21 cellular contexts compared by ENCODE assay signal in the genomic region with DNA sequence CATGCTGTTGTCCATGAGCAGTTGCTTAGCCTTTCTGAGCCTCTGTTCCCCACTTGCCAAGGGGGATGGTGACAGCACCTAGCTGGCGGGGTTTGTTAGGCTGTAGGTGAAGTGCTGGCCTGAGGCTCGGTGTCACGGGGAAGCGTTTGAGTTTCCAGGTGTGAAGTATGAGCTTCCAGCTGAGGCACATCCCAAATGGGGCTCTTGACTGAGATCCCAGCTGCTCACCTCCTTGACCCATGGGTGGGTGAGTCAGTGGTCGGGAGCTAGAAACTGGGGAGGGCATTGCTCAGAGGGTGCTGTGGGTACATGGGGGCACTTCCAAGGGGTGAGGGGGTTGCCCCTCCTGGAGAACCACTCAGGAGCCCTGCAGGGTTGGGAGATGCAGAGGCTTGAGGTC.
"Had no signal": no experiment of that assay in that cellular context is flagged by ENCODE, and none has a peak within 500 bp of the region (broad histone marks: within the 10 kb centered on the region; RNA-seq: fewer than 3 reads in every experiment).

No MANE protein-coding gene starts in this region.

- H3K9me3 Mint-ChIP-seq: effector memory CD8-positive, alpha-beta T cell; immature natural killer cell; nephron; stimulated activated effector memory CD8-positive, alpha-beta T cell treated with anti-CD3 and anti-CD28 coated beads, Interleukin-12 subunit alpha, Interleukin-12 subunit beta, amount 100 ng/mL, for 72 hours had no signal

- H3K4me1 Mint-ChIP-seq: immature natural killer cell; nephron; neural progenitor cell; stimulated activated effector memory CD8-positive, alpha-beta T cell treated with anti-CD3 and anti-CD28 coated beads, Interleukin-12 subunit alpha, Interleukin-12 subunit beta, amount 100 ng/mL, for 72 hours had no signal

- H3K4me3 Mint-ChIP-seq: effector memory CD8-positive, alpha-beta T cell; immature natural killer cell; nephron; stimulated activated effector memory CD8-positive, alpha-beta T cell treated with anti-CD3 and anti-CD28 coated beads, Interleukin-12 subunit alpha, Interleukin-12 subunit beta, amount 100 ng/mL, for 72 hours had no signal

- H3K36me3 ChIP-seq: lower lobe of right lung, neural progenitor cell, right lobe of liver, stomach, thyroid gland, vagina had no signal

- H3K9me3 ChIP-seq: lower lobe of right lung, right lobe of liver, stomach, thyroid gland, vagina had no signal

- H3K27ac Mint-ChIP-seq: nephron, neural progenitor cell had no signal

- H3K4me1 ChIP-seq: neural progenitor cell, right lobe of liver, stomach, thyroid gland, vagina had no signal

- ATAC-seq: effector memory CD8-positive, alpha-beta T cell; left ventricle myocardium superior; lower lobe of right lung; right lobe of liver; stimulated activated effector memory CD8-positive, alpha-beta T cell treated with anti-CD3 and anti-CD28 coated beads, Interleukin-12 subunit alpha, Interleukin-12 subunit beta, amount 100 ng/mL, for 72 hours had no signal

- H3K36me3 Mint-ChIP-seq: immature natural killer cell, neural progenitor cell had no signal

- H3K27ac ChIP-seq: lower lobe of right lung, neural progenitor cell, right lobe of liver, stomach, thyroid gland, vagina had no signal

- H3K4me3 ChIP-seq: lower lobe of right lung, neural progenitor cell, right lobe of liver, smooth muscle cell, stomach, thyroid gland, vagina had no signal

- DNase-seq: cortex of kidney; effector memory CD8-positive, alpha-beta T cell; hypothalamus; immature natural killer cell; islet precursor cell; left ventricle myocardium superior; lower lobe of right lung; nucleus accumbens; retina; right lobe of liver; stimulated activated CD4-positive, alpha-beta T cell treated with anti-CD3 and anti-CD28 coated beads, Interleukin-2, amount 100 ng/mL, for 24 hours; stimulated activated CD4-positive, alpha-beta T cell treated with anti-CD3 and anti-CD28 coated beads, Interleukin-4, amount 100 ng/mL, for 24 hours; stimulated activated naive CD4-positive, alpha-beta T cell treated with Interleukin-2 at 50 U/mL for 16 hours; stomach; thyroid gland; trophoblast cell had no signal

- H3K27me3 ChIP-seq: neural progenitor cell, right lobe of liver, thyroid gland, vagina had no signal
